In genomic region chr13:64540468-64540867, GRCh38 we compare ENCODE assay signal across 15 cellular contexts.
A peak's percentile ranks its signal among the peaks of the same experiment; 100 is the strongest.
DNase-seq lines count a peak whose midpoint lies in the region; ATAC-seq, FAIRE-seq and TF ChIP-seq lines count a peak whose summit lies in the region.
"Had no signal": no experiment of that assay in that cellular context is flagged by ENCODE, and none has a peak within 500 bp of the region (broad histone marks: within the 10 kb centered on the region; RNA-seq: fewer than 3 reads in every experiment).

No MANE protein-coding gene starts in this region.

- H3K9me1 ChIP-seq in IMR-90 (ENCODE audit: insufficient read depth, low read length): no peaks in the 10 kb centered on the region

- POLR2A ChIA-PET in IMR-90 (lab: Charles Lee; ENCODE audit: unreplicated experiment): no interaction called here

- H4K20me1 ChIP-seq in IMR-90 (ENCODE audit: insufficient read depth, low read length): no peaks in the 10 kb centered on the region

- H4K91ac ChIP-seq in IMR-90 (ENCODE audit: insufficient read depth, low read depth, low read length): no peak overlapping the region

- H3K18ac ChIP-seq in IMR-90 (ENCODE audit: low read depth, low read length): no peak overlapping the region

- H2BK120ac ChIP-seq in IMR-90 (ENCODE audit: low read depth, low read length): no peak overlapping the region

- H2BK15ac ChIP-seq in IMR-90 (ENCODE audit: low read depth, low read length): no peak overlapping the region

- no peak overlapping the region for H3K4me3 ChIP-seq in ACC112 (ENCODE audit: low read depth, low read length)
- H3K4me3 ChIP-seq in IMR-90 (ENCODE audit: insufficient read depth, low read depth, low read length): no peak overlapping the region
- no peak overlapping the region for H3K4me3 ChIP-seq in bronchial epithelial cell (ENCODE audit: low read depth, low read length)
- no peak overlapping the region for H3K4me3 ChIP-seq in spleen
- no peak overlapping the region for H3K4me3 ChIP-seq in H7 (ENCODE audit: insufficient read depth, low read depth, low read length)
- H3K4me3 ChIP-seq: SK-N-MC had no signal

- BruUV-seq in IMR-90 (replicated peaks; lab: Mats Ljungman, UMichigan): no TSS peak

- TF ChIP-seq CTCF in IMR-90 (conservative IDR thresholded peaks at IDR 0.05; ENCODE audit: low read depth, low read length) (no peak), bronchial epithelial cell (IDR thresholded peaks at IDR 0.05; ENCODE audit: insufficient read depth, low read length, severe bottlenecking) (no peak), spleen (IDR thresholded peaks at IDR 0.05 in 8 of 11, conservative IDR thresholded peaks at IDR 0.05 in 3 of 11) (no peak)

- DNase-seq in IMR-90 (peak; percentile 11), bronchial epithelial cell (ENCODE audit: low read depth) (peak; percentile 13), iris pigment epithelial cell (ENCODE audit: low read depth) (peak; percentile 36), NCI-H187 treated with DMSO at 0.1 percent for 48 hours (lab: John Stamatoyannopoulos, UW) (no peak), spleen (no peak), RPMI8226 (no peak), H7 (no peak)
- DNase-seq: Caco-2, KBM-7, NCI-H1092 treated with DMSO at 0.1 percent for 48 hours, NCI-H524 treated with DMSO at 0.1 percent for 48 hours, Right ventricle myocardium superior had no signal

- peak overlapping the region; percentile 7 for H2AFZ ChIP-seq in ACC112 (ENCODE audit: low read length, unreplicated experiment)
- no peak overlapping the region for H2AFZ ChIP-seq in IMR-90 (replicated peaks; ENCODE audit: low read length, poor library complexity)

- no peak overlapping the region for H3K14ac ChIP-seq in IMR-90 (replicated peaks; ENCODE audit: low read depth, low read length)

- in situ Hi-C loops in IMR-90 (cut with MboI; ENCODE audit: low sequenced_read_pairs): no loop called here

- H3K4ac ChIP-seq in IMR-90 (ENCODE audit: low read depth, low read length): no peak overlapping the region

- no peak for TF ChIP-seq POLR2A in IMR-90 (IDR thresholded peaks at IDR 0.05; ENCODE audit: low read depth, low read length)
- no peak for TF ChIP-seq POLR2A in spleen (IDR thresholded peaks at IDR 0.05)

- intact Hi-C loops in IMR-90 (cut with micrococcal nuclease) (loop anchor here (5.0 kb wide), 1 partner anchor 1097 kb away; no protein-coding TSS in a partner anchor), spleen (cut with DNase I; ENCODE audit: low total_unique reads) (no loop called here)

- no peaks in the 10 kb centered on the region for H3K27me3 ChIP-seq in ACC112 (ENCODE audit: insufficient read depth, low read length)
- H3K27me3 ChIP-seq in IMR-90 (ENCODE audit: control insufficient read depth, insufficient read depth, low read length): no peaks in the 10 kb centered on the region
- H3K27me3 ChIP-seq in bronchial epithelial cell (ENCODE audit: control insufficient read depth, insufficient read depth, low read length): no peaks in the 10 kb centered on the region
- no peaks in the 10 kb centered on the region for H3K27me3 ChIP-seq in spleen (replicated peaks in 1 of 7)
- no peaks in the 10 kb centered on the region for H3K27me3 ChIP-seq in H7 (ENCODE audit: control insufficient read depth, insufficient read depth, low read length)

- no CpG with 5 or more reads among the region's 2 CpGs for WGBS in IMR-90 (ENCODE audit: extremely low coverage in 2 of 2, insufficient read length in 1 of 2), 2 experiments
- WGBS in spleen, 5 donors: 89 to 96% (median 91%) methylated on average over 2 of the region's 2 CpGs

- no peaks in the 10 kb centered on the region for H3K79me2 ChIP-seq in ACC112 (ENCODE audit: control insufficient read depth, insufficient read depth, low read length, unreplicated experiment)

- CTCF ChIA-PET in IMR-90 (lab: Yijun Ruan, JAX): no interaction called here

- H2BK5ac ChIP-seq in IMR-90 (ENCODE audit: low read depth, low read length, poor library complexity, severe bottlenecking): no peak overlapping the region

- dilution Hi-C loops in IMR-90 (cut with HindIII; ENCODE audit: low sequenced_read_pairs, unreplicated experiment): no loop called here

- H4K5ac ChIP-seq in IMR-90 (ENCODE audit: low read depth, low read length): no peak overlapping the region

- TF ChIP-seq RAD21 in IMR-90 (IDR thresholded peaks at IDR 0.05; ENCODE audit: low read length): no peak

- no peaks in the 10 kb centered on the region for H3K9me3 ChIP-seq in IMR-90 (ENCODE audit: control insufficient read depth, insufficient read depth, low read length)
- no peaks in the 10 kb centered on the region for H3K9me3 ChIP-seq in spleen

- H3K9ac ChIP-seq in IMR-90 (ENCODE audit: low read depth, low read length): no peak overlapping the region

- H3K27ac ChIP-seq in ACC112 (ENCODE audit: low read depth, low read length) (0 out of 2 replicates have a peak overlapping the region, but pooled peaks have one; percentile 13), IMR-90 (ENCODE audit: insufficient read depth, low read length) (no peak overlapping the region), spleen (no peak overlapping the region)
- H3K27ac ChIP-seq: SK-N-MC had no signal

- H2AK9ac ChIP-seq in IMR-90 (replicated peaks; ENCODE audit: low read depth, low read length, poor library complexity): no peak overlapping the region

- no peak overlapping the region for H3K4me2 ChIP-seq in IMR-90 (ENCODE audit: low read depth, low read length)

- H4K8ac ChIP-seq in IMR-90 (ENCODE audit: low read depth in 2 of 2, low read length in 2 of 2): no peak overlapping the region

- H3K36me3 ChIP-seq in ACC112 (ENCODE audit: insufficient read depth, low read length) (no peaks in the 10 kb centered on the region), IMR-90 (ENCODE audit: control insufficient read depth, insufficient read depth, low read length) (no peaks in the 10 kb centered on the region), bronchial epithelial cell (ENCODE audit: control insufficient read depth, insufficient read depth, low read length) (no peaks in the 10 kb centered on the region), spleen (no peaks in the 10 kb centered on the region), H7 (replicated peaks; ENCODE audit: control insufficient read depth, insufficient read depth, low read length) (no peaks in the 10 kb centered on the region)

- H3K23ac ChIP-seq in IMR-90 (ENCODE audit: low read depth, low read length): no peak overlapping the region

- no peak overlapping the region for H2BK20ac ChIP-seq in IMR-90 (ENCODE audit: low read depth, low read length)

- ATAC-seq in IMR-90 (ENCODE audit: low read depth): no peak
- ATAC-seq: Panc1 had no signal

- H2AK5ac ChIP-seq in IMR-90 (ENCODE audit: low read depth, low read length): no peak overlapping the region

- peaks cover 4% of the 10 kb centered on the region for H3K4me1 ChIP-seq in ACC112 (ENCODE audit: control insufficient read depth, insufficient read depth, low read length, unreplicated experiment)
- H3K4me1 ChIP-seq in IMR-90 (ENCODE audit: control insufficient read depth, insufficient read depth, low read length): no peaks in the 10 kb centered on the region
- H3K4me1 ChIP-seq in spleen: no peaks in the 10 kb centered on the region
- H3K4me1 ChIP-seq: Caco-2 had no signal

- no peak for FAIRE-seq in bronchial epithelial cell (lab: Jason Lieb, UNC)

- H3K56ac ChIP-seq in IMR-90 (ENCODE audit: extremely low read depth, insufficient read depth, low read length): no peak overlapping the region

- H3K79me1 ChIP-seq in IMR-90 (ENCODE audit: low read depth in 1 of 2, low read length in 2 of 2): no peaks in the 10 kb centered on the region

TF ChIP-seq in IMR-90, 13 proteins besides CTCF, POLR2A, EP300 and RAD21:
- TF ChIP-seq NFE2L2 (IDR thresholded peaks at IDR 0.05; ENCODE audit: low read depth, low read length): peak; percentile 85
- no peak for TF ChIP-seq MXI1 (IDR thresholded peaks at IDR 0.05; ENCODE audit: borderline replicate concordance, low read depth, low read length)
- TF ChIP-seq CHD1 (IDR thresholded peaks at IDR 0.05; ENCODE audit: low read depth, low read length): no peak

Comparison
In these comparisons a context has a peak if more than half of its experiments do, and no peak if none do; other contexts are left out.
1. DNase-seq: peak in IMR-90 (single experiment), bronchial epithelial cell (single experiment) and iris pigment epithelial cell (single experiment); none in NCI-H187 treated with DMSO at 0.1 percent for 48 hours (single experiment), spleen (single experiment), RPMI8226 (single experiment) and H7 (single experiment).